ENCODE assay signal across 19 cellular contexts in genomic region chr10:10499839-10500238, GRCh38.
DNase-seq lines count a peak whose midpoint lies in the region; ATAC-seq, FAIRE-seq and TF ChIP-seq lines count a peak whose summit lies in the region.
"Had no signal": no experiment of that assay in that cellular context is flagged by ENCODE, and none has a peak within 500 bp of the region (broad histone marks: within the 10 kb centered on the region; RNA-seq: fewer than 3 reads in every experiment).

No MANE protein-coding gene starts in this region.

- DNase-seq in MCF 10A (ENCODE audit: unreplicated experiment) (peak; percentile 45), mammary epithelial cell (no peak), RWPE2 (ENCODE audit: low spot score) (no peak), fibroblast of pulmonary artery (ENCODE audit: low read depth) (peak; percentile 78), urothelium cell line (ENCODE audit: low spot score) (peak; percentile 17), GM19238 (ENCODE audit: insufficient read length, low spot score) (no peak)
- DNase-seq: activated CD4-positive, CD25-positive, alpha-beta regulatory T cell treated with anti-CD3 and anti-CD28 coated beads, Interleukin-2, amount 50 U/mL, for 72 hours; activated naive CD8-positive, alpha-beta T cell treated with anti-CD3 and anti-CD28 coated beads for 36 hours; activated T-cell treated with anti-CD3 and anti-CD28 coated beads for 4 hours; natural killer cell; NCI-H2081; retina; stimulated activated CD4-positive, alpha-beta T cell treated with anti-CD3 and anti-CD28 coated beads, Interleukin-2, amount 100 ng/mL, for 48 hours; T-helper 17 cell had no signal

- H3K27ac ChIP-seq in mammary epithelial cell (ENCODE audit: insufficient read depth, low read depth, low read length): no peak overlapping the region
- peak overlapping the region; percentile 35 for H3K27ac ChIP-seq in RWPE2 (ENCODE audit: poor library complexity, severe bottlenecking)
- H3K27ac ChIP-seq: epithelial cell of prostate had no signal

- no peak for FAIRE-seq in urothelium cell line (lab: Jason Lieb, UNC)

- no peaks in the 10 kb centered on the region for H3K79me2 ChIP-seq in mammary epithelial cell (ENCODE audit: insufficient read depth, low read length)

- intact Hi-C loops in MCF 10A (cut with micrococcal nuclease) (loop anchor here (10.0 kb wide), 1 partner anchor 1945 kb away; no protein-coding TSS in a partner anchor), mammary epithelial cell (cut with micrococcal nuclease) (no loop called here)

- H3K9me3 ChIP-seq in mammary epithelial cell (replicated peaks; ENCODE audit: insufficient read depth, low read length) (peaks cover 9% of the 10 kb centered on the region), RWPE2 (ENCODE audit: severe bottlenecking) (no peaks in the 10 kb centered on the region)

- H4K20me1 ChIP-seq in mammary epithelial cell (ENCODE audit: insufficient read depth, low read length): no peaks in the 10 kb centered on the region

- H3K36me3 Mint-ChIP-seq in MCF 10A (ENCODE audit: insufficient read depth, unreplicated experiment): no peaks in the 10 kb centered on the region
- H3K36me3 Mint-ChIP-seq: activated naive CD8-positive, alpha-beta T cell treated with anti-CD3 and anti-CD28 coated beads for 36 hours; natural killer cell had no signal

- no peaks in the 10 kb centered on the region for H3K27me3 Mint-ChIP-seq in MCF 10A (ENCODE audit: insufficient read depth, unreplicated experiment)
- H3K27me3 Mint-ChIP-seq: T-helper 17 cell had no signal

- in situ Hi-C loops in mammary epithelial cell (cut with MboI; ENCODE audit: low sequenced_read_pairs in 2 of 2): no loop called here

- H3K4me3 ChIP-seq in mammary epithelial cell (replicated peaks in 1 of 3; ENCODE audit: insufficient read depth in 1 of 3, low read depth in 2 of 3, low read length in 3 of 3) (no peak overlapping the region), RWPE2 (ENCODE audit: severe bottlenecking) (no peak overlapping the region), fibroblast of pulmonary artery (replicated peaks; ENCODE audit: low read depth, low read length) (no peak overlapping the region)

- peak overlapping the region; percentile 59 for H3K27ac Mint-ChIP-seq in MCF 10A (ENCODE audit: low read depth, unreplicated experiment)
- H3K27ac Mint-ChIP-seq: activated naive CD8-positive, alpha-beta T cell treated with anti-CD3 and anti-CD28 coated beads for 36 hours; natural killer cell; T-helper 17 cell had no signal

- 82% methylated on average over 2 of the region's 2 CpGs for WGBS in mammary epithelial cell (ENCODE audit: low coverage, missing lambda C conversion rate)

- H3K4me1 ChIP-seq in mammary epithelial cell (ENCODE audit: insufficient read depth, low read length) (no peaks in the 10 kb centered on the region), RWPE2 (ENCODE audit: insufficient read depth, poor library complexity, severe bottlenecking) (peaks cover 6% of the 10 kb centered on the region)

- no peak overlapping the region for H3K9ac ChIP-seq in mammary epithelial cell (ENCODE audit: insufficient read depth, low read length)

- no TSS peak for BruUV-seq in MCF 10A (replicated peaks; lab: Mats Ljungman, UMichigan)
- BruUV-seq in mammary epithelial cell (replicated peaks; lab: Mats Ljungman, UMichigan): no TSS peak

- no peak overlapping the region for H2AFZ ChIP-seq in mammary epithelial cell (ENCODE audit: low read depth, low read length)

- H3K27me3 ChIP-seq in mammary epithelial cell (ENCODE audit: insufficient read depth, low read length): no peaks in the 10 kb centered on the region
- H3K27me3 ChIP-seq in RWPE2 (ENCODE audit: insufficient read depth, poor library complexity, severe bottlenecking): no peaks in the 10 kb centered on the region

- dilution Hi-C loops in mammary epithelial cell (cut with HindIII; ENCODE audit: low sequenced_read_pairs): no loop called here

- no peak overlapping the region for H3K4me3 Mint-ChIP-seq in MCF 10A (ENCODE audit: unreplicated experiment)
- H3K4me3 Mint-ChIP-seq: activated naive CD8-positive, alpha-beta T cell treated with anti-CD3 and anti-CD28 coated beads for 36 hours; natural killer cell; T-helper 17 cell had no signal

- CTCF ChIA-PET in MCF 10A (lab: Yijun Ruan, JAX): no interaction called here
- CTCF ChIA-PET in mammary epithelial cell (lab: Charles Lee; ENCODE audit: low non-redundant PET): no interaction called here

- TF ChIP-seq CTCF in MCF 10A (IDR thresholded peaks at IDR 0.05; ENCODE audit: unreplicated experiment): no peak
- no peak for TF ChIP-seq CTCF in mammary epithelial cell (conservative IDR thresholded peaks at IDR 0.05 in 1 of 2, IDR thresholded peaks at IDR 0.05 in 1 of 2; ENCODE audit: extremely low read depth in 1 of 2, insufficient read depth in 1 of 2, low read depth in 1 of 2, low read length in 2 of 2)
- no peak for TF ChIP-seq CTCF in RWPE2 (IDR thresholded peaks at IDR 0.05; ENCODE audit: poor library complexity, severe bottlenecking)
- TF ChIP-seq CTCF in fibroblast of pulmonary artery (IDR thresholded peaks at IDR 0.05; ENCODE audit: low read length, missing control alignments): no peak

- H3K4me2 ChIP-seq in mammary epithelial cell (ENCODE audit: insufficient read depth, low read depth, low read length): no peak overlapping the region

- POLR2A ChIA-PET in MCF 10A (lab: Yijun Ruan, JAX): interaction anchor here (0.7 kb wide), 1 partner anchor 9 kb away, joined by 3 read pairs; no protein-coding TSS in a partner anchor

- ATAC-seq in RWPE2 (ENCODE audit: low read depth) (peak; percentile 78; the same call in 2 of the 3 replicates), GM18502 (IDR thresholded peaks at IDR 0.05; ENCODE audit: poor library complexity, unreplicated experiment) (no peak), HG03280 (IDR thresholded peaks at IDR 0.05; ENCODE audit: unreplicated experiment) (no peak)
- ATAC-seq: HCT116, natural killer cell, Right ventricle myocardium inferior, T-helper 17 cell had no signal

- peaks cover 23% of the 10 kb centered on the region for H3K4me1 Mint-ChIP-seq in MCF 10A (ENCODE audit: insufficient read depth, unreplicated experiment)
- H3K4me1 Mint-ChIP-seq: activated naive CD8-positive, alpha-beta T cell treated with anti-CD3 and anti-CD28 coated beads for 36 hours; natural killer cell; T-helper 17 cell had no signal

- H3K36me3 ChIP-seq in mammary epithelial cell (ENCODE audit: insufficient read depth, low read length) (no peaks in the 10 kb centered on the region), RWPE2 (ENCODE audit: low read depth) (no peaks in the 10 kb centered on the region)

- H3K9me3 Mint-ChIP-seq in MCF 10A (ENCODE audit: unreplicated experiment): peaks cover 34% of the 10 kb centered on the region

Comparison
In these comparisons a context has a peak if more than half of its experiments do, and no peak if none do; other contexts are left out.
1. DNase-seq: peak in MCF 10A (single experiment), fibroblast of pulmonary artery (single experiment) and urothelium cell line (single experiment); none in mammary epithelial cell (single experiment), RWPE2 (single experiment) and GM19238 (single experiment).